Comparison of ENCODE assay signal across 8 cellular contexts in genomic region chr6:114465511-114465910, GRCh38.
"Had no signal": no experiment of that assay in that cellular context is flagged by ENCODE, and none has a peak within 500 bp of the region (broad histone marks: within the 10 kb centered on the region; RNA-seq: fewer than 3 reads in every experiment).

No MANE protein-coding gene starts in this region.

- H3K4me3 ChIP-seq: GM23248, HAP-1 had no signal

- H3K9ac ChIP-seq: GM23248 had no signal

- H3K4me1 ChIP-seq: HAP-1 had no signal

- H3K4me1 Mint-ChIP-seq: H9 had no signal

- DNase-seq: GM23248, GOT3, H7, H9, HCEC 1CT, HFFc6 had no signal

- H3K9me3 ChIP-seq: HAP-1 had no signal

- H3K27ac ChIP-seq: GM23248 had no signal

- H3K36me3 ChIP-seq: HAP-1 had no signal

- H3K27ac Mint-ChIP-seq: HFFc6 had no signal

- H2AFZ ChIP-seq: GM23248 had no signal

- ATAC-seq: HCT116 had no signal

- H3K9me3 Mint-ChIP-seq: H9 had no signal

- H3K4me3 Mint-ChIP-seq: H9, HFFc6 had no signal
